ENCODE assay signal across 24 cellular contexts in genomic region chr5:126683912-126684311, GRCh38.
"Had no signal": no experiment of that assay in that cellular context is flagged by ENCODE, and none has a peak within 500 bp of the region (broad histone marks: within the 10 kb centered on the region; RNA-seq: fewer than 3 reads in every experiment).

No MANE protein-coding gene starts in this region.

- DNase-seq: activated CD4-positive, alpha-beta T cell treated with anti-CD3 and anti-CD28 coated beads for 48 hours; activated CD8-positive, alpha-beta memory T cell treated with anti-CD3 and anti-CD28 coated beads, Interleukin-2, amount 10 ng/mL, durations not matched to agents 7 days and 5 days; activated gamma-delta T cell treated with Interleukin-2 at 50 U/mL for 16 hours; activated naive CD4-positive, alpha-beta T cell treated with anti-CD3 and anti-CD28 coated beads, Interleukin-2, amount 50 U/mL, for 16 hours; activated naive CD8-positive, alpha-beta T cell treated with anti-CD3 and anti-CD28 coated beads, Interleukin-2, amount 10 ng/mL, durations not matched to agents 7 days and 5 days; activated T-cell treated with anti-CD3 and anti-CD28 coated beads, Interleukin-2, amount 50 U/mL, for 4 hours; adrenal gland; aorta; caudate nucleus; NCI-H1105 treated with DMSO at 0.1 percent for 48 hours; NCI-H146; NCI-H1930; NCI-H2171; NCI-H2227 treated with DMSO at 0.1 percent for 48 hours; NCI-H526; NCI-H82; NK-92 treated with Interleukin-12 subunit alpha and Interleukin-12 subunit beta, amount 100 ng/mL, for 24 hours; Peyer's patch; SHP77 had no signal

- H3K9me3 ChIP-seq: adrenal gland, breast epithelium, Peyer's patch, SJSA1 had no signal

- H3K4me1 ChIP-seq: adrenal gland, breast epithelium, Peyer's patch had no signal

- ATAC-seq: activated CD4-positive, CD25-positive, alpha-beta regulatory T cell treated with anti-CD3 and anti-CD28 coated beads, Interleukin-2, amount 50 U/mL, for 24 hours; activated CD8-positive, alpha-beta memory T cell treated with anti-CD3 and anti-CD28 coated beads, Interleukin-2, amount 10 ng/mL, durations not matched to agents 7 days and 5 days; activated T-cell treated with anti-CD3 and anti-CD28 coated beads, Interleukin-2, amount 50 U/mL, for 4 hours; activated T-helper 17 cell treated with anti-CD3 and anti-CD28 coated beads, Interleukin-2, amount 50 U/mL, for 72 hours; K562 had no signal

- H3K27ac ChIP-seq: adrenal gland, breast epithelium, Peyer's patch, SJSA1 had no signal

- H3K27me3 ChIP-seq: adrenal gland, breast epithelium, Peyer's patch, SJSA1 had no signal

- H3K4me3 ChIP-seq: adrenal gland, breast epithelium, K562, Peyer's patch, SJSA1 had no signal

- H3K36me3 ChIP-seq: adrenal gland, breast epithelium, Peyer's patch, SJSA1 had no signal
